Comparison of ENCODE assay signal across 25 cellular contexts in the genomic region with DNA sequence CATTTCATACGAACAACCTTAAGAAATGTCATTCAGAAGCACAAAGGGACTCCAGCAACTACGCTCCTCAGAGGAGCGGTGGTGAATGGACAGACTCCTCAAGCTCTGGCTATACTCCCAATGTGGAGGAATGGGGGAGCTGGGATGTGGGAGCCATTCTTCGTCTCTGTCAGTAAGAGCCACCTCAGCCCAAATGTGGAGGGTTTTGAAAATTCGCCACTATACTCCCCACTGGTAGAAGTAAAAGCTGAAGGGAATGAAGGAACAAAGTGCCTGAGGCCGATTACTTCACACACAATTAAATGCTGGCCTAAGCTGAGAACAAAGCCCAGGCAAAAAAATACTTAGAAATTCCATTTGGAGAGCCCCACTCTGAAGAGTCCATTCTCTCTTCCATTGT.
A peak's percentile ranks its signal among the peaks of the same experiment; 100 is the strongest.
DNase-seq lines count a peak whose midpoint lies in the region; ATAC-seq, FAIRE-seq and TF ChIP-seq lines count a peak whose summit lies in the region.
"Had no signal": no experiment of that assay in that cellular context is flagged by ENCODE, and none has a peak within 500 bp of the region (broad histone marks: within the 10 kb centered on the region; RNA-seq: fewer than 3 reads in every experiment).

No MANE protein-coding gene starts in this region.

- DNase-seq in HFF-Myc (ENCODE audit: extremely low read depth, low read depth), result no peak
- no peak for DNase-seq in astrocyte (ENCODE audit: low read depth)
- peak; percentile 27 for DNase-seq in neuronal stem cell (ENCODE audit: low spot score)
- DNase-seq in NCI-H1048 (lab: John Stamatoyannopoulos, UW), result no peak
- no peak for DNase-seq in adrenal gland
- no peak for DNase-seq in activated CD8-positive, alpha-beta T cell treated with anti-CD3 and anti-CD28 coated beads, Interleukin-2, amount 10 ng/mL, durations not matched to agents 7 days and 5 days
- DNase-seq: 8988T; AML-193; C1 segment of cervical spinal cord; Calu3; CD8-positive, alpha-beta memory T cell; DMS153; H7; MM.1S; NCI-H1092; NCI-H1436 treated with DMSO at 0.1 percent for 48 hours; NCI-H2029; NCI-H2171; NCI-H345; NCI-H524; NCI-H82; Peyer's patch; SJCRH30 had no signal

- H2BK120ac ChIP-seq in neuronal stem cell (ENCODE audit: low read depth, low read length), result no peak overlapping the region

- H3K27me3 Mint-ChIP-seq in astrocyte (ENCODE audit: low read depth, unreplicated experiment), result no peaks in the 10 kb centered on the region
- H3K27me3 Mint-ChIP-seq in activated CD8-positive, alpha-beta T cell treated with anti-CD3 and anti-CD28 coated beads, Interleukin-2, amount 10 ng/mL, durations not matched to agents 7 days and 5 days (ENCODE audit: low read depth), result no peaks in the 10 kb centered on the region

- H3K4me3 ChIP-seq in ACC112 (ENCODE audit: low read depth, low read length), result no peak overlapping the region
- peak overlapping the region; percentile 51 for H3K4me3 ChIP-seq in HFF-Myc (replicated peaks; ENCODE audit: low read depth, low read length)
- H3K4me3 ChIP-seq in astrocyte (ENCODE audit: insufficient read depth, low read depth, low read length), result no peak overlapping the region
- H3K4me3 ChIP-seq in neuronal stem cell (ENCODE audit: low read length in 2 of 2), result no peak overlapping the region
- H3K4me3 ChIP-seq in adrenal gland, result no peak overlapping the region
- H3K4me3 ChIP-seq: K562, Peyer's patch, SJCRH30 had no signal

- no peak overlapping the region for H2BK12ac ChIP-seq in neuronal stem cell (ENCODE audit: low read length)

- intact Hi-C loops in adrenal gland (cut with DNase I), result no loop called here

- H2BK15ac ChIP-seq in neuronal stem cell (ENCODE audit: low read length), result no peak overlapping the region

- H3K9me3 ChIP-seq in astrocyte (ENCODE audit: insufficient read depth, low read depth, low read length) (no peaks in the 10 kb centered on the region), neuronal stem cell (replicated peaks in 1 of 2; ENCODE audit: control insufficient read depth in 2 of 2, insufficient read depth in 1 of 2, low read depth in 1 of 2, low read length in 2 of 2) (peaks cover 0 to 10% of the 10 kb centered on the region in 2 donors), adrenal gland (replicated peaks in 1 of 3) (no peaks in the 10 kb centered on the region)
- H3K9me3 ChIP-seq: Peyer's patch had no signal

- no peak for FAIRE-seq in astrocyte (lab: Jason Lieb, UNC)
- FAIRE-seq: K562 had no signal

- CTCF ChIA-PET in activated CD8-positive, alpha-beta T cell treated with anti-CD3 and anti-CD28 coated beads, Interleukin-2, amount 10 ng/mL, durations not matched to agents 7 days and 5 days (lab: Charles Lee), result no interaction called here

- H3K4me1 Mint-ChIP-seq in astrocyte (ENCODE audit: low read depth, unreplicated experiment), result peaks cover 28% of the 10 kb centered on the region
- H3K4me1 Mint-ChIP-seq in activated CD8-positive, alpha-beta T cell treated with anti-CD3 and anti-CD28 coated beads, Interleukin-2, amount 10 ng/mL, durations not matched to agents 7 days and 5 days (ENCODE audit: low read depth), result no peaks in the 10 kb centered on the region
- H3K4me1 Mint-ChIP-seq: CD8-positive, alpha-beta memory T cell had no signal

- H3K27me3 ChIP-seq in ACC112 (ENCODE audit: insufficient read depth, low read length) (no peaks in the 10 kb centered on the region), astrocyte (ENCODE audit: insufficient read depth, low read length) (no peaks in the 10 kb centered on the region), neuronal stem cell (ENCODE audit: control insufficient read depth in 3 of 3, insufficient read depth in 3 of 3, low read depth in 1 of 3, low read length in 3 of 3) (no peaks in the 10 kb centered on the region), adrenal gland (no peaks in the 10 kb centered on the region)
- H3K27me3 ChIP-seq: Peyer's patch, SJCRH30 had no signal

- H4K20me1 ChIP-seq in astrocyte (ENCODE audit: insufficient read depth, low read length), result no peaks in the 10 kb centered on the region

- H2AK5ac ChIP-seq in neuronal stem cell (ENCODE audit: low read depth, low read length), result no peak overlapping the region

- H3K9ac ChIP-seq in astrocyte (ENCODE audit: low read length) (no peak overlapping the region), neuronal stem cell (ENCODE audit: low read depth, low read length, poor library complexity) (no peak overlapping the region)

- peaks cover 12% of the 10 kb centered on the region for H3K36me3 Mint-ChIP-seq in astrocyte (ENCODE audit: low read depth, unreplicated experiment)
- no peaks in the 10 kb centered on the region for H3K36me3 Mint-ChIP-seq in activated CD8-positive, alpha-beta T cell treated with anti-CD3 and anti-CD28 coated beads, Interleukin-2, amount 10 ng/mL, durations not matched to agents 7 days and 5 days (ENCODE audit: low read depth)
- H3K36me3 Mint-ChIP-seq: CD8-positive, alpha-beta memory T cell had no signal

- peaks cover 4% of the 10 kb centered on the region for H3K79me2 ChIP-seq in ACC112 (ENCODE audit: control insufficient read depth, insufficient read depth, low read length, unreplicated experiment)
- peaks cover 81% of the 10 kb centered on the region for H3K79me2 ChIP-seq in astrocyte (ENCODE audit: insufficient read depth, low read length)

- H3K4me1 ChIP-seq in ACC112 (ENCODE audit: control insufficient read depth, insufficient read depth, low read length, unreplicated experiment) (peaks cover 14% of the 10 kb centered on the region), astrocyte (ENCODE audit: insufficient read depth, low read length) (peaks cover 8% of the 10 kb centered on the region), neuronal stem cell (ENCODE audit: control insufficient read depth in 2 of 2, insufficient read depth in 1 of 2, low read depth in 1 of 2, low read length in 2 of 2) (peaks cover 4 to 16% of the 10 kb centered on the region in 2 donors), adrenal gland (replicated peaks in 1 of 2) (peaks cover 0 to 5% of the 10 kb centered on the region in 2 donors)
- H3K4me1 ChIP-seq: Peyer's patch, SJCRH30 had no signal

- no peaks in the 10 kb centered on the region for H3K79me1 ChIP-seq in neuronal stem cell (ENCODE audit: low read depth, low read length)

- no peak overlapping the region for H3K4me3 Mint-ChIP-seq in astrocyte (ENCODE audit: unreplicated experiment)
- H3K4me3 Mint-ChIP-seq in activated CD8-positive, alpha-beta T cell treated with anti-CD3 and anti-CD28 coated beads, Interleukin-2, amount 10 ng/mL, durations not matched to agents 7 days and 5 days, result no peak overlapping the region
- H3K4me3 Mint-ChIP-seq: CD8-positive, alpha-beta memory T cell had no signal

- H3K14ac ChIP-seq in neuronal stem cell (ENCODE audit: low read length), result no peak overlapping the region

- no peak overlapping the region for H4K91ac ChIP-seq in neuronal stem cell (ENCODE audit: low read depth, low read length, poor library complexity)

- no peak for TF ChIP-seq CTCF in HFF-Myc (IDR thresholded peaks at IDR 0.05; ENCODE audit: low read depth, low read length, missing control alignments)
- TF ChIP-seq CTCF in astrocyte (IDR thresholded peaks at IDR 0.05; ENCODE audit: insufficient read depth, low read depth, low read length), result no peak
- no peak for TF ChIP-seq CTCF in adrenal gland (IDR thresholded peaks at IDR 0.05)

- no peak for TF ChIP-seq POLR2A in adrenal gland (IDR thresholded peaks at IDR 0.05)

- H2BK5ac ChIP-seq in neuronal stem cell (ENCODE audit: low read length), result no peak overlapping the region

- POLR2A ChIA-PET in activated CD8-positive, alpha-beta T cell treated with anti-CD3 and anti-CD28 coated beads, Interleukin-2, amount 10 ng/mL, durations not matched to agents 7 days and 5 days (lab: Charles Lee), result no interaction called here

- H3K18ac ChIP-seq in neuronal stem cell (ENCODE audit: low read length), result peak overlapping the region; percentile 2

- no peak overlapping the region for H3K27ac Mint-ChIP-seq in astrocyte (ENCODE audit: unreplicated experiment)
- H3K27ac Mint-ChIP-seq in activated CD8-positive, alpha-beta T cell treated with anti-CD3 and anti-CD28 coated beads, Interleukin-2, amount 10 ng/mL, durations not matched to agents 7 days and 5 days, result no peak overlapping the region
- H3K27ac Mint-ChIP-seq: CD8-positive, alpha-beta memory T cell had no signal

- H3K23ac ChIP-seq in neuronal stem cell (ENCODE audit: low read depth, low read length, poor library complexity), result no peak overlapping the region

- peak overlapping the region; percentile 51; the same call in 1 of the 2 replicates for H3K27ac ChIP-seq in ACC112 (ENCODE audit: low read depth, low read length)
- H3K27ac ChIP-seq in astrocyte (ENCODE audit: low read depth, low read length), result peak overlapping the region; percentile 52
- H3K27ac ChIP-seq in neuronal stem cell (replicated peaks; ENCODE audit: low read length), result peak overlapping the region; percentile 66
- no peak overlapping the region for H3K27ac ChIP-seq in adrenal gland
- H3K27ac ChIP-seq: Peyer's patch, SJCRH30 had no signal

- no peak overlapping the region for H4K8ac ChIP-seq in neuronal stem cell (ENCODE audit: low read depth, low read length)

- no peak for ATAC-seq in activated CD8-positive, alpha-beta T cell treated with anti-CD3 and anti-CD28 coated beads, Interleukin-2, amount 10 ng/mL, durations not matched to agents 7 days and 5 days
- ATAC-seq: K562 had no signal

- H3K36me3 ChIP-seq in ACC112 (ENCODE audit: insufficient read depth, low read length), result no peaks in the 10 kb centered on the region
- H3K36me3 ChIP-seq in astrocyte (ENCODE audit: insufficient read depth, low read length), result no peaks in the 10 kb centered on the region
- no peaks in the 10 kb centered on the region for H3K36me3 ChIP-seq in neuronal stem cell (replicated peaks in 1 of 2; ENCODE audit: control insufficient read depth in 2 of 2, insufficient read depth in 2 of 2, low read length in 2 of 2)
- no peaks in the 10 kb centered on the region for H3K36me3 ChIP-seq in adrenal gland (replicated peaks in 1 of 2)
- H3K36me3 ChIP-seq: Peyer's patch, SJCRH30 had no signal

- H3K9me3 Mint-ChIP-seq in astrocyte (ENCODE audit: unreplicated experiment), result no peaks in the 10 kb centered on the region
- H3K9me3 Mint-ChIP-seq in activated CD8-positive, alpha-beta T cell treated with anti-CD3 and anti-CD28 coated beads, Interleukin-2, amount 10 ng/mL, durations not matched to agents 7 days and 5 days (ENCODE audit: insufficient read depth), result no peaks in the 10 kb centered on the region
- H3K9me3 Mint-ChIP-seq: CD8-positive, alpha-beta memory T cell had no signal

- no CpG with 5 or more reads among the region's 6 CpGs for WGBS in neuronal stem cell (ENCODE audit: extremely low coverage in 2 of 2, insufficient read length in 2 of 2, insufficient replicate concordance in 1 of 2), 2 donors
- WGBS in adrenal gland, 4 donors, result 79 to 91% (median 81%) methylated on average over 6 of the region's 6 CpGs

- no peak overlapping the region for H3K4ac ChIP-seq in neuronal stem cell (ENCODE audit: low read length)

- H3K4me2 ChIP-seq in astrocyte (ENCODE audit: low read length) (no peak overlapping the region), neuronal stem cell (ENCODE audit: insufficient read depth, low read length, poor library complexity, severe bottlenecking) (no peak overlapping the region)

- H2AFZ ChIP-seq in ACC112 (ENCODE audit: low read length, unreplicated experiment) (no peak overlapping the region), astrocyte (ENCODE audit: low read depth, low read length) (no peak overlapping the region), neuronal stem cell (ENCODE audit: low read length) (no peak overlapping the region)

Comparison
In these comparisons a context has a peak if more than half of its experiments do, and no peak if none do; other contexts are left out.
1. H3K27ac ChIP-seq: peak in ACC112 (single experiment), astrocyte (single experiment) and neuronal stem cell (single experiment); none in adrenal gland (0 of 5).